Comparison of ENCODE assay signal across 1 cellular context in genomic region chr19:13139633-13140311, GRCh38.
A peak's percentile ranks its signal among the peaks of the same experiment; 100 is the strongest.
TF ChIP-seq lines count a peak whose summit lies in the region.

No MANE protein-coding gene starts in this region.

TF ChIP-seq in HEK293, 187 proteins besides CTCF, POLR2A, EP300 and RAD21:
- TF ChIP-seq ZNF654 (tag by site-specific recombination; IDR thresholded peaks at IDR 0.05; ENCODE audit: low read depth) (no peak), ZBTB21 (tag by site-specific recombination; IDR thresholded peaks at IDR 0.05) (no peak), ZBTB17 (tag by site-specific recombination; IDR thresholded peaks at IDR 0.05) (no peak), ZFP69B (tag by site-specific recombination; IDR thresholded peaks at IDR 0.05) (0 out of 2 replicates have a peak, but pooled peaks have one; percentile 37), ZNF19 (tag by site-specific recombination; IDR thresholded peaks at IDR 0.05; ENCODE audit: low read depth) (no peak), MZF1 (tag by site-specific recombination; IDR thresholded peaks at IDR 0.05; ENCODE audit: borderline replicate concordance) (0 out of 2 replicates have a peak, but pooled peaks have one; percentile 35)
- TF ChIP-seq, protein P1, sequence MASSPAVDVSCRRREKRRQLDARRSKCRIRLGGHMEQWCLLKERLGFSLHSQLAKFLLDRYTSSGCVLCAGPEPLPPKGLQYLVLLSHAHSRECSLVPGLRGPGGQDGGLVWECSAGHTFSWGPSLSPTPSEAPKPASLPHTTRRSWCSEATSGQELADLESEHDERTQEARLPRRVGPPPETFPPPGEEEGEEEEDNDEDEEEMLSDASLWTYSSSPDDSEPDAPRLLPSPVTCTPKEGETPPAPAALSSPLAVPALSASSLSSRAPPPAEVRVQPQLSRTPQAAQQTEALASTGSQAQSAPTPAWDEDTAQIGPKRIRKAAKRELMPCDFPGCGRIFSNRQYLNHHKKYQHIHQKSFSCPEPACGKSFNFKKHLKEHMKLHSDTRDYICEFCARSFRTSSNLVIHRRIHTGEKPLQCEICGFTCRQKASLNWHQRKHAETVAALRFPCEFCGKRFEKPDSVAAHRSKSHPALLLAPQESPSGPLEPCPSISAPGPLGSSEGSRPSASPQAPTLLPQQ (tag by site-specific recombination; IDR thresholded peaks at IDR 0.05), result 0 out of 2 replicates have a peak, but pooled peaks have one; percentile 42
